12 cellular contexts compared by ENCODE assay signal in genomic region chr17:75459246-75459589, GRCh38. TPM values are rescaled to one million over a fixed set of nuclear protein-coding genes. Genes with fewer than 3 reads are reported as not detected.
A peak's percentile ranks its signal among the peaks of the same experiment; 100 is the strongest.
DNase-seq lines count a peak whose midpoint lies in the region; ATAC-seq and TF ChIP-seq lines count a peak whose summit lies in the region.
"Had no signal": no experiment of that assay in that cellular context is flagged by ENCODE, and none has a peak within 500 bp of the region (broad histone marks: within the 10 kb centered on the region; RNA-seq: fewer than 3 reads in every experiment).

No MANE protein-coding gene starts in this region.

- no peak for ATAC-seq in memory B cell (ENCODE audit: low read depth)
- ATAC-seq: activated CD8-positive, alpha-beta T cell treated with anti-CD3 and anti-CD28 coated beads, Interleukin-2, amount 10 ng/mL, durations not matched to agents 7 days and 5 days had no signal

- H3K9me3 ChIP-seq in Loucy (ENCODE audit: insufficient read depth, low read depth, low read length), result no peaks in the 10 kb centered on the region
- H3K9me3 ChIP-seq in tibial artery, result no peaks in the 10 kb centered on the region
- H3K9me3 ChIP-seq in GM23248 (ENCODE audit: low read depth), result no peaks in the 10 kb centered on the region

- peak overlapping the region; percentile 53 for H3K27ac Mint-ChIP-seq in memory B cell
- H3K27ac Mint-ChIP-seq: activated CD8-positive, alpha-beta T cell treated with anti-CD3 and anti-CD28 coated beads, Interleukin-2, amount 10 ng/mL, durations not matched to agents 7 days and 5 days had no signal

- H3K4me2 ChIP-seq in Loucy (ENCODE audit: low read depth, low read length, poor library complexity, severe bottlenecking) (peak overlapping the region; percentile 7), GM23248 (ENCODE audit: unreplicated experiment) (no peak overlapping the region)

- H3K9ac ChIP-seq in Loucy (ENCODE audit: low read depth, low read length, poor library complexity, severe bottlenecking) (no peak overlapping the region), GM23248 (no peak overlapping the region)

- H3F3A ChIP-seq in Loucy (ENCODE audit: low read depth) (0 out of 2 replicates have a peak, but pooled peaks cover 3% of the 10 kb centered on the region), GM23248 (ENCODE audit: insufficient read depth) (peaks cover 8% of the 10 kb centered on the region; the same call in 1 of the 2 replicates)

- H3K27me3 ChIP-seq in Loucy (ENCODE audit: insufficient read depth, low read length, poor library complexity, severe bottlenecking), result no peaks in the 10 kb centered on the region
- H3K27me3 ChIP-seq in tibial artery, result no peaks in the 10 kb centered on the region
- no peaks in the 10 kb centered on the region for H3K27me3 ChIP-seq in GM23248 (replicated peaks; ENCODE audit: insufficient read depth)

- no peak overlapping the region for H2AFZ ChIP-seq in Loucy (ENCODE audit: low read length)
- no peak overlapping the region for H2AFZ ChIP-seq in GM23248

- no peaks in the 10 kb centered on the region for H3K27me3 Mint-ChIP-seq in memory B cell

- H3K4me3 ChIP-seq in Loucy (ENCODE audit: low read length, poor library complexity, severe bottlenecking) (no peak overlapping the region), tibial artery (no peak overlapping the region), GM23248 (no peak overlapping the region)

- peaks cover 30% of the 10 kb centered on the region for H3K4me1 Mint-ChIP-seq in memory B cell

- 50 to 59% methylated on average over 1 of the region's 1 CpG for WGBS in GM23248 (ENCODE audit: low coverage in 1 of 2, low lambda C conversion rate in 2 of 2, missing lambda C conversion rate in 2 of 2), 2 experiments

- H4K20me1 ChIP-seq in Loucy (ENCODE audit: insufficient read depth, low read length, poor library complexity, severe bottlenecking) (no peaks in the 10 kb centered on the region), GM23248 (ENCODE audit: insufficient read depth) (no peaks in the 10 kb centered on the region)

- DNase-seq in cerebellum (ENCODE audit: low spot score) (peak; percentile 59), memory B cell (ENCODE audit: low spot score in 2 of 2) (no peak), tibial artery (no peak), mesenteric fat pad (ENCODE audit: low spot score) (no peak), GM23248 (no peak), RKO (ENCODE audit: low spot score) (no peak)
- DNase-seq in stimulated activated CD4-positive, alpha-beta T cell treated with anti-CD3 and anti-CD28 coated beads, Interleukin-4, amount 100 ng/mL, for 1 hour, result no peak
- DNase-seq: activated CD8-positive, alpha-beta T cell treated with anti-CD3 and anti-CD28 coated beads, Interleukin-2, amount 10 ng/mL, durations not matched to agents 7 days and 5 days; mesendoderm; NCI-H146; NCI-H524 treated with DMSO at 0.1 percent for 48 hours had no signal

- H3K9me2 ChIP-seq in Loucy (replicated peaks; ENCODE audit: low read depth, low read length) (no peaks in the 10 kb centered on the region), GM23248 (ENCODE audit: insufficient read depth) (no peaks in the 10 kb centered on the region)

- intact Hi-C loops in tibial artery (cut with DNase I; ENCODE audit: low total_unique reads), result no loop called here

- TF ChIP-seq CTCF in Loucy (conservative IDR thresholded peaks at IDR 0.05; ENCODE audit: low read length), result no peak
- TF ChIP-seq CTCF in tibial artery (IDR thresholded peaks at IDR 0.05), result no peak

- H3K36me3 ChIP-seq in Loucy (ENCODE audit: insufficient read depth, low read length) (no peaks in the 10 kb centered on the region), tibial artery (no peaks in the 10 kb centered on the region), GM23248 (ENCODE audit: low read depth) (no peaks in the 10 kb centered on the region)

- H3K9me3 Mint-ChIP-seq in memory B cell, result no peaks in the 10 kb centered on the region

- in situ Hi-C loops in GM23248 (cut with MboI), result no loop called here

- H3K27ac ChIP-seq in tibial artery, result peak overlapping the region; percentile 31 to 55
- no peak overlapping the region for H3K27ac ChIP-seq in GM23248

- no peak overlapping the region for H3K4me3 Mint-ChIP-seq in memory B cell
- H3K4me3 Mint-ChIP-seq: activated CD8-positive, alpha-beta T cell treated with anti-CD3 and anti-CD28 coated beads, Interleukin-2, amount 10 ng/mL, durations not matched to agents 7 days and 5 days had no signal

- H3K4me1 ChIP-seq in Loucy (ENCODE audit: insufficient read depth, low read length, poor library complexity, severe bottlenecking) (peaks cover 46% of the 10 kb centered on the region), tibial artery (peaks cover 0 to 32% (median 26%) of the 10 kb centered on the region in 4 donors), GM23248 (ENCODE audit: insufficient read depth) (peaks cover 11% of the 10 kb centered on the region)

- no peaks in the 10 kb centered on the region for H3K36me3 Mint-ChIP-seq in memory B cell

- peaks cover 19% of the 10 kb centered on the region; the same call in 1 of the 2 replicates for H3K79me2 ChIP-seq in Loucy (ENCODE audit: insufficient read depth, low read length)
- H3K79me2 ChIP-seq in GM23248 (ENCODE audit: insufficient read depth), result peaks cover 47% of the 10 kb centered on the region

RNA-seq across cellular contexts. Expression of gene TMEM94, which starts 2.8 kb away (rescaled TPM):
- 37.9 TPM for total RNA-seq in cerebellum
- total RNA-seq in mesenteric fat pad, result 61.0 TPM
- 24.5 and 54.0 TPM in 2 replicates for total RNA-seq in GM23248 (2014; rRNA removed; shearing (Covaris generic))
- polyA plus RNA-seq in GM23248 (2016; fragmentation: Nextera tagmentation; extraction: Ambion mirVana), result 11.4 and 14.3 TPM in 2 replicates

RNA-seq across cellular contexts. Expression of gene GRB2, which starts 53.7 kb away (rescaled TPM):
- total RNA-seq in cerebellum (74.9 TPM), mesenteric fat pad (154 TPM)
- total RNA-seq in GM23248 (2014; rRNA removed; shearing (Covaris generic)), result 65.0 and 103 TPM in 2 replicates
- 96.6 and 105 TPM in 2 replicates for polyA plus RNA-seq in GM23248 (2016; fragmentation: Nextera tagmentation; extraction: Ambion mirVana)

RNA-seq across cellular contexts. Expression of gene CASKIN2, which starts 56.1 kb away (rescaled TPM):
- total RNA-seq in cerebellum (7.3 TPM), mesenteric fat pad (72.8 TPM)
- 6.2 and 9.2 TPM in 2 replicates for total RNA-seq in GM23248 (2014; rRNA removed; shearing (Covaris generic))
- polyA plus RNA-seq in GM23248 (2016; fragmentation: Nextera tagmentation; extraction: Ambion mirVana), result 1.9 and 2.0 TPM in 2 replicates

RNA-seq across cellular contexts. Expression of gene TSEN54, which starts 57.1 kb away (rescaled TPM):
- total RNA-seq in cerebellum (9.4 TPM), mesenteric fat pad (13.7 TPM)
- total RNA-seq in GM23248 (2014; rRNA removed; shearing (Covaris generic)), result 10.7 and 25.4 TPM in 2 replicates
- 7.9 and 9.8 TPM in 2 replicates for polyA plus RNA-seq in GM23248 (2016; fragmentation: Nextera tagmentation; extraction: Ambion mirVana)
